ENCODE assay signal across 8 cellular contexts in genomic region chr13:50126378-50127016, GRCh38.
DNase-seq lines count a peak whose midpoint lies in the region; ATAC-seq and TF ChIP-seq lines count a peak whose summit lies in the region.

No MANE protein-coding gene starts in this region.

- POLR2A ChIA-PET in PC-9 (lab: Charles Lee; ENCODE audit: unreplicated experiment): interaction anchor here (0.5 to 0.6 kb wide), 3 partner anchors 25 to 224 kb away, joined by 5 to 8 read pairs (median 6); no protein-coding TSS in a partner anchor

- H3K9me3 Mint-ChIP-seq in natural killer cell: no peaks in the 10 kb centered on the region

- intact Hi-C loops in PC-9 (cut with micrococcal nuclease; ENCODE audit: unreplicated experiment): loop anchor here (10.0 kb wide), 1 partner anchor 548 kb away; no protein-coding TSS in a partner anchor
- intact Hi-C loops in natural killer cell (cut with micrococcal nuclease): loop anchor here (10.0 kb wide), 2 partner anchors 108 to 682 kb away; partner anchors contain the start of genes CAB39L and SETDB2

- CTCF ChIA-PET in PC-9 (lab: Charles Lee): no interaction called here

- H3K4me1 Mint-ChIP-seq in natural killer cell: peaks cover 50 to 66% of the 10 kb centered on the region in 2 donors

- peak overlapping the region; percentile 91 for H3K4me3 Mint-ChIP-seq in natural killer cell

- peak overlapping the region; percentile 87 for H3K4me2 ChIP-seq in PC-9

- H3K36me3 Mint-ChIP-seq in natural killer cell: no peaks in the 10 kb centered on the region

- no peaks in the 10 kb centered on the region for H3K36me3 ChIP-seq in PC-9 (ENCODE audit: low read depth)

- H3K27ac Mint-ChIP-seq in natural killer cell: peak overlapping the region; percentile 93 to 98

- H3K9me2 ChIP-seq in PC-9 (ENCODE audit: insufficient read depth): no peaks in the 10 kb centered on the region

- TSS peak; percentile 53 for BruUV-seq in PC-9 (replicated peaks; lab: Mats Ljungman, UMichigan)

- DNase-seq in PC-9: peak in 1 of 2 experiments; percentile 58
- DNase-seq in dermis blood vessel endothelial cell: peak; percentile 57
- no peak for DNase-seq in natural killer cell
- DNase-seq in stimulated activated CD4-positive, alpha-beta T cell treated with anti-CD3 and anti-CD28 coated beads, Interleukin-4, amount 100 ng/mL, for 1 hour: no peak

- peaks cover 24% of the 10 kb centered on the region for H3K79me2 ChIP-seq in PC-9 (ENCODE audit: low read depth)

- ATAC-seq in natural killer cell: no peak
- ATAC-seq in GM21526 (IDR thresholded peaks at IDR 0.05; ENCODE audit: low FRiP score, unreplicated experiment): no peak
- ATAC-seq in HG02884 (IDR thresholded peaks at IDR 0.05; ENCODE audit: unreplicated experiment): no peak

- H3K4me1 ChIP-seq in PC-9 (replicated peaks; ENCODE audit: insufficient read depth): peaks cover 29% of the 10 kb centered on the region

- H3F3A ChIP-seq in PC-9 (ENCODE audit: insufficient read depth, low read depth): peaks cover 21% of the 10 kb centered on the region; the same call in 1 of the 2 replicates

- H2AFZ ChIP-seq in PC-9: peak overlapping the region; percentile 93

- no peak for TF ChIP-seq CTCF in 22Rv1 (IDR thresholded peaks at IDR 0.05)
- no peak for TF ChIP-seq CTCF in PC-9 (conservative IDR thresholded peaks at IDR 0.05)
- no peak for TF ChIP-seq CTCF in natural killer cell (IDR thresholded peaks at IDR 0.05)

- H4K20me1 ChIP-seq in PC-9 (ENCODE audit: insufficient read depth): no peaks in the 10 kb centered on the region

- peaks cover 14 to 22% of the 10 kb centered on the region in 2 donors for H3K27me3 Mint-ChIP-seq in natural killer cell (ENCODE audit: low read depth in 2 of 2)

- no peaks in the 10 kb centered on the region for H3K27me3 ChIP-seq in PC-9 (ENCODE audit: insufficient read depth, low read depth)

- no peaks in the 10 kb centered on the region for H3K9me3 ChIP-seq in PC-9 (ENCODE audit: insufficient read depth, low read depth)

- H3K27ac ChIP-seq in 22Rv1 (peak overlapping the region; percentile 91), PC-9 (peak overlapping the region; percentile 80)

- peak overlapping the region; percentile 65; the same call in 1 of the 2 replicates for H3K4me3 ChIP-seq in GM08714 (ENCODE audit: low read length)
- H3K4me3 ChIP-seq in PC-9: peak overlapping the region; percentile 91
